In the genomic region with DNA sequence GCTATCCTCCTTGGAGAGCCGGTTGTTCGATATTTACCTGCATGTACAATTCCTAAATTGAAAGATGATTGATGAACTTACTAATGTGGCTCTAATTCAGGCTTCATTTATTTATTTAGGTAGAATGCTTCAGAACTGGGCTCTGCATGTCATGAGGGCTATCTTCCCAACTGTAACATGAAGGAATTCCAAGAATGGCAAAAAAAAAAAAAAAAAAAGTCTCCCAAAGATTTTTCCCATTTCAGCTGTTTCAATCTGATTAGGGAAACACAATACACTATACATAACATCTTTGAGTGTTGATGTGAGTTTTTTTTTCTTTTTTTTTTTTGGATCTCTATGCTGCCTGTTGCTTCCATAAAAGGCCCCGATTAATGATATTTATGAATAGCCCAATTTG, we compare ENCODE assay signal across 27 cellular contexts.
"Had no signal": no experiment of that assay in that cellular context is flagged by ENCODE, and none has a peak within 500 bp of the region (broad histone marks: within the 10 kb centered on the region; RNA-seq: fewer than 3 reads in every experiment).

No MANE protein-coding gene starts in this region.

- H3K9me3 ChIP-seq: adrenal gland, body of pancreas had no signal

- H3K4me1 ChIP-seq: adrenal gland, body of pancreas, foreskin keratinocyte had no signal

- H3K27me3 ChIP-seq: adrenal gland, body of pancreas, foreskin keratinocyte had no signal

- H3K36me3 ChIP-seq: adrenal gland, WERI-Rb-1 had no signal

- H3K27ac ChIP-seq: adrenal gland, body of pancreas, epithelial cell of prostate, foreskin keratinocyte, WERI-Rb-1 had no signal

- H3K4me3 ChIP-seq: adrenal gland, body of pancreas had no signal

- DNase-seq: activated B cell treated with CpG ODN at 0.5 μM for 24 hours; activated CD4-positive, alpha-beta memory T cell treated with anti-CD3 and anti-CD28 coated beads for 36 hours; activated CD4-positive, alpha-beta T cell treated with anti-CD3 and anti-CD28 coated beads, Interleukin-2, amount 10 ng/mL, durations not matched to agents 24 days and 14 days; activated CD8-positive, alpha-beta memory T cell treated with anti-CD3 and anti-CD28 coated beads, Interleukin-2, amount 10 ng/mL, durations not matched to agents 7 days and 5 days; activated CD8-positive, alpha-beta memory T cell treated with anti-CD3 and anti-CD28 coated beads, Interleukin-2, amount 50 U/mL, for 4 hours; activated CD8-positive, alpha-beta T cell treated with anti-CD3 and anti-CD28 coated beads, Interleukin-2, amount 10 ng/mL, durations not matched to agents 7 days and 5 days; activated effector memory CD4-positive, alpha-beta T cell treated with anti-CD3 and anti-CD28 coated beads, Interleukin-2, amount 50 U/mL, for 16 hours; activated naive CD4-positive, alpha-beta T cell treated with anti-CD3 and anti-CD28 coated beads for 36 hours; activated naive CD8-positive, alpha-beta T cell treated with anti-CD3 and anti-CD28 coated beads for 36 hours; activated naive CD8-positive, alpha-beta T cell treated with anti-CD3 and anti-CD28 coated beads, Interleukin-2, amount 50 U/mL, for 24 hours; activated T-cell treated with anti-CD3 and anti-CD28 coated beads, Interleukin-2, amount 50 U/mL, for 1 hour; activated T-cell treated with anti-CD3 and anti-CD28 coated beads, Interleukin-2, amount 50 U/mL, for 48 hours; adrenal gland; amygdala; aorta; body of pancreas; caudate nucleus; cortex of kidney; dermis blood vessel endothelial cell; effector CD4-positive, alpha-beta T cell; foreskin keratinocyte; head of caudate nucleus; T-helper 1 cell; T-helper 17 cell; T1000; WERI-Rb-1 had no signal
